8 cellular contexts compared by ENCODE assay signal in genomic region chr10:116743266-116744064, GRCh38. TPM values are rescaled to one million over a fixed set of nuclear protein-coding genes. Genes with fewer than 3 reads are reported as not detected.
DNase-seq lines count a peak whose midpoint lies in the region; ATAC-seq and TF ChIP-seq lines count a peak whose summit lies in the region.

No MANE protein-coding gene starts in this region.

- no peaks in the 10 kb centered on the region for H3K9me3 ChIP-seq in right lobe of liver
- H3K9me3 ChIP-seq in testis: no peaks in the 10 kb centered on the region

- peak overlapping the region; percentile 50 for H3K4me3 ChIP-seq in astrocyte of the cerebellum (ENCODE audit: low read depth, low read length)
- H3K4me3 ChIP-seq in right lobe of liver: peak overlapping the region; percentile 63 to 73 (median 70)
- H3K4me3 ChIP-seq in testis: peak overlapping the region; percentile 80 to 91

- no peaks in the 10 kb centered on the region for H3K9me3 Mint-ChIP-seq in activated CD4-positive, alpha-beta T cell treated with anti-CD3 and anti-CD28 coated beads, Interleukin-2, amount 10 ng/mL, durations not matched to agents 7 days and 5 days

- WGBS in right lobe of liver (ENCODE audit: insufficient coverage, low coverage, low lambda C conversion rate, missing lambda C conversion rate): 67% methylated on average over 15 of the region's 24 CpGs
- 46 to 61% methylated on average over 14 to 24 of the region's 24 CpGs for WGBS in testis, 2 donors

- no peaks in the 10 kb centered on the region for H3K36me3 Mint-ChIP-seq in activated CD4-positive, alpha-beta T cell treated with anti-CD3 and anti-CD28 coated beads, Interleukin-2, amount 10 ng/mL, durations not matched to agents 7 days and 5 days (ENCODE audit: low read depth)

- in situ Hi-C loops in astrocyte of the cerebellum (cut with HindIII; ENCODE audit: low sequenced_read_pairs): no loop called here

- peaks cover 3% of the 10 kb centered on the region for H3K4me1 Mint-ChIP-seq in activated CD4-positive, alpha-beta T cell treated with anti-CD3 and anti-CD28 coated beads, Interleukin-2, amount 10 ng/mL, durations not matched to agents 7 days and 5 days

- CTCF ChIA-PET in activated CD4-positive, alpha-beta T cell treated with anti-CD3 and anti-CD28 coated beads, Interleukin-2, amount 10 ng/mL, durations not matched to agents 7 days and 5 days (lab: Charles Lee): interaction anchor here (0.7 kb wide), 2 partner anchors 17 to 44 kb away, joined by 3 read pairs; no protein-coding TSS in a partner anchor

- POLR2A ChIA-PET in activated CD4-positive, alpha-beta T cell treated with anti-CD3 and anti-CD28 coated beads, Interleukin-2, amount 10 ng/mL, durations not matched to agents 7 days and 5 days (lab: Charles Lee): no interaction called here

- H3K4me3 Mint-ChIP-seq in activated CD4-positive, alpha-beta T cell treated with anti-CD3 and anti-CD28 coated beads, Interleukin-2, amount 10 ng/mL, durations not matched to agents 7 days and 5 days: peak overlapping the region; percentile 17

- H3K4me1 ChIP-seq in right lobe of liver: peaks cover 0 to 11% (median 0%) of the 10 kb centered on the region in 4 donors
- peaks cover 9% of the 10 kb centered on the region for H3K4me1 ChIP-seq in testis

- no peak for ATAC-seq in right lobe of liver

- peaks cover 59% of the 10 kb centered on the region for H3K27me3 Mint-ChIP-seq in activated CD4-positive, alpha-beta T cell treated with anti-CD3 and anti-CD28 coated beads, Interleukin-2, amount 10 ng/mL, durations not matched to agents 7 days and 5 days

- intact Hi-C loops in right lobe of liver (cut with DNase I): no loop called here
- intact Hi-C loops in testis (cut with DNase I; ENCODE audit: low total_unique reads): loop anchor here (10.0 kb wide), 1 partner anchor 59 kb away; no protein-coding TSS in a partner anchor

- H3K36me3 ChIP-seq in right lobe of liver (no peaks in the 10 kb centered on the region), testis (ENCODE audit: low read depth, missing control alignments) (no peaks in the 10 kb centered on the region)

- no peak for DNase-seq in activated CD4-positive, alpha-beta T cell treated with anti-CD3 and anti-CD28 coated beads, Interleukin-2, amount 10 ng/mL, durations not matched to agents 7 days and 5 days
- no peak for DNase-seq in activated CD4-positive, alpha-beta T cell treated with anti-CD3 and anti-CD28 coated beads for 1 hour
- no peak for DNase-seq in astrocyte of the cerebellum (ENCODE audit: low read depth)
- DNase-seq in right lobe of liver: no peak
- DNase-seq in testis: no peak
- DNase-seq in UCSD-AML1 (lab: John Stamatoyannopoulos, UW; ENCODE audit: unreplicated experiment): no peak
- no peak for DNase-seq in NCI-H524 (lab: John Stamatoyannopoulos, UW)
- no peak for DNase-seq in HuH-7.5 (ENCODE audit: low spot score)

- H3K27me3 ChIP-seq in right lobe of liver: peaks cover 0 to 8% of the 10 kb centered on the region in 2 donors
- H3K27me3 ChIP-seq in testis: no peaks in the 10 kb centered on the region

- peak overlapping the region in 1 of 3 donors; percentile 36 for H3K27ac ChIP-seq in right lobe of liver
- peak overlapping the region in 1 of 2 donors; percentile 74 for H3K27ac ChIP-seq in testis

- no peak overlapping the region for H3K27ac Mint-ChIP-seq in activated CD4-positive, alpha-beta T cell treated with anti-CD3 and anti-CD28 coated beads, Interleukin-2, amount 10 ng/mL, durations not matched to agents 7 days and 5 days

- no peak for TF ChIP-seq POLR2A in right lobe of liver (IDR thresholded peaks at IDR 0.05)
- no peak for TF ChIP-seq POLR2A in testis (IDR thresholded peaks at IDR 0.05)

- TF ChIP-seq CTCF in astrocyte of the cerebellum (IDR thresholded peaks at IDR 0.05; ENCODE audit: low read depth, low read length, missing control alignments) (no peak), right lobe of liver (IDR thresholded peaks at IDR 0.05) (no peak), testis (IDR thresholded peaks at IDR 0.05) (no peak)

RNA-seq across cellular contexts. Expression of gene HSPA12A, which starts 1.1 kb away (rescaled TPM):
- total RNA-seq in activated CD4-positive, alpha-beta T cell treated with anti-CD3 and anti-CD28 coated beads, Interleukin-2, amount 10 ng/mL, durations not matched to agents 7 days and 5 days: under 1 TPM in 1 of 2 experiments, not detected in 1; 0.08 TPM
- 1 to 10 TPM; 2.3 to 4.2 (median 2.9) TPM for total RNA-seq in right lobe of liver
- total RNA-seq in testis: 10 to 100 TPM; 28.4 to 34.6 TPM
- 20.9 TPM for polyA plus RNA-seq in testis (ENCODE audit: insufficient read depth, low read depth, low replicate concordance)

Comparison
In these comparisons a context has a peak if more than half of its experiments do, and no peak if none do; other contexts are left out.
1. RNA of gene HSPA12A, which starts 1.1 kb away (total RNA-seq): 28.4 to 34.6 TPM in testis; 2.3 to 4.2 TPM in right lobe of liver and 0.08 TPM in activated CD4-positive, alpha-beta T cell treated with anti-CD3 and anti-CD28 coated beads, Interleukin-2, amount 10 ng/mL, durations not matched to agents 7 days and 5 days; every median in the first group is over 4 times any median in the second.
2. Peak in every context shown above with its lines, with median percentiles within 50 percentile points of each other: H3K4me3 ChIP-seq.